Comparison of ENCODE assay signal across 8 cellular contexts in the genomic region with DNA sequence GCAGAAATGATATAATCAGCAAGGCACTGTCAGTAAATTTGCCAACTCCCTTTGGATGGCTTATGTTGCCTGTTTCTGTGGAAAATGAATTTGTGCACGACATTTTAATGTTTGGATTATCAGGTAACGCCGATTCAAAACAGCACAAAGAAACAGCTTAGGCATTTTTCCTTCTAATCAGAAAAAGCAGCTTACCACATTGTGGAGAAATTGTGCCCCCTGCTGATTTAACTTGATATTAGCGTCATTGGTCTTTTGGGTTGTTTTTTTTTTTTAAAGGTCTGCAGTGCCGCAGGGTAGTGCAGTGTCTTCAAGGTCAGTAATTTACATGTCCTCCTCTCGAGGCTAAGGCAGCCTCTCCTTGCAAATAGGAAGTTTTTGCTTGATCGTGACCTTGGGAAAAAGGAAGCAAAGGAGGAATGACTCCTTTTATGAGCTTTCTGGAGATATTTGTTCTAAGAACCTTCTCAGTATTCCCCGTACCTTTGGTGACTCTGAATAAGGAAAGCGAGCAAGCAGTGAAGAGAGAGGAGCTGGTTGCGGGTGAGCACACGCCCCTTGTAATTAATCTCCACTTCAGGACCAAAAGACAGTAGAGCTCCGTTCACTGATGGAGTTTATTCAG.
DNase-seq lines count a peak whose midpoint lies in the region; ATAC-seq and TF ChIP-seq lines count a peak whose summit lies in the region.

No MANE protein-coding gene starts in this region.

- H3K27me3 ChIP-seq in H9 (ENCODE audit: insufficient read depth, low read length) (no peaks in the 10 kb centered on the region), suprapubic skin (no peaks in the 10 kb centered on the region)

- no peak overlapping the region for H3K9ac ChIP-seq in H9 (ENCODE audit: extremely low read depth, insufficient read length, low read length)

- H2BK120ac ChIP-seq in H9 (ENCODE audit: low read depth, low read length, poor library complexity, severe bottlenecking): no peak overlapping the region

- no peaks in the 10 kb centered on the region for H3K79me1 ChIP-seq in H9 (ENCODE audit: insufficient read depth, low read depth, low read length, poor library complexity, severe bottlenecking)

- peak overlapping the region; percentile 26 for H3K4me2 ChIP-seq in H9 (ENCODE audit: insufficient read depth, insufficient read length, low read length)

- H3K79me2 ChIP-seq in H9 (ENCODE audit: insufficient read depth, low read length): no peaks in the 10 kb centered on the region

- H2AFZ ChIP-seq in H9 (ENCODE audit: low read length): peak overlapping the region; percentile 93

- no peak overlapping the region for H3K27ac ChIP-seq in H9 (ENCODE audit: insufficient read length, low read depth, low read length)
- no peak overlapping the region for H3K27ac ChIP-seq in suprapubic skin

- H3K36me3 ChIP-seq in suprapubic skin: no peaks in the 10 kb centered on the region

- no peak overlapping the region for H3K4ac ChIP-seq in H9 (ENCODE audit: low read depth, low read length)

- H3K56ac ChIP-seq in H9 (ENCODE audit: insufficient read length, low read depth, low read length): no peak overlapping the region

- H3K23ac ChIP-seq in H9 (ENCODE audit: insufficient read length, low read depth, low read length): no peak overlapping the region

- WGBS in H9 (ENCODE audit: extremely low coverage, insufficient read length, low lambda C conversion rate): no CpG with 5 or more reads among the region's 12 CpGs
- WGBS in suprapubic skin: 19% methylated on average over 12 of the region's 12 CpGs

- no peak overlapping the region for H2BK15ac ChIP-seq in H9 (ENCODE audit: low read depth, low read length)

- TF ChIP-seq EP300 in suprapubic skin (IDR thresholded peaks at IDR 0.05): no peak

- H2BK20ac ChIP-seq in H9 (ENCODE audit: low read depth, low read length, poor library complexity, severe bottlenecking): no peak overlapping the region

- H3K27ac Mint-ChIP-seq in H9: no peak overlapping the region
- no peak overlapping the region for H3K27ac Mint-ChIP-seq in T-helper 17 cell
- H3K27ac Mint-ChIP-seq in naive B cell: peak overlapping the region in 1 of 6 donors; percentile 65

- no peak overlapping the region for H3K14ac ChIP-seq in H9 (ENCODE audit: insufficient read depth, low read length)

- TF ChIP-seq POLR2A in erythroblast (IDR thresholded peaks at IDR 0.05; ENCODE audit: low read length): no peak
- TF ChIP-seq POLR2A in suprapubic skin (IDR thresholded peaks at IDR 0.05): no peak

- H2AK5ac ChIP-seq in H9 (ENCODE audit: insufficient read length, low read length): no peak overlapping the region

- H2BK5ac ChIP-seq in H9 (ENCODE audit: insufficient read length, low read length): no peak overlapping the region

- in situ Hi-C loops in G401 (cut with HindIII; ENCODE audit: low sequenced_read_pairs): no loop called here

- H3K4me1 Mint-ChIP-seq in H9: peaks cover 26 to 34% of the 10 kb centered on the region in 2 experiments
- peaks cover 12% of the 10 kb centered on the region for H3K4me1 Mint-ChIP-seq in T-helper 17 cell
- H3K4me1 Mint-ChIP-seq in naive B cell: peaks cover 0 to 10% (median 7%) of the 10 kb centered on the region in 3 donors

- H4K8ac ChIP-seq in H9 (replicated peaks; ENCODE audit: insufficient read length, low read depth, low read length): no peak overlapping the region

- no peak overlapping the region for H3K4me3 ChIP-seq in suprapubic skin

- H3K36me3 Mint-ChIP-seq in H9 (ENCODE audit: insufficient read depth in 1 of 3, low read depth in 3 of 3) (no peaks in the 10 kb centered on the region; a peak in 1 of 7 replicates), T-helper 17 cell (ENCODE audit: low read depth) (no peaks in the 10 kb centered on the region), naive B cell (no peaks in the 10 kb centered on the region)

- TF ChIP-seq CTCF in H9 (conservative IDR thresholded peaks at IDR 0.05) (peak; percentile 71), suprapubic skin (IDR thresholded peaks at IDR 0.05) (peak in 1 of 2 donors; percentile 29)

- DNase-seq in G401 (ENCODE audit: low spot score) (peak; percentile 85), H9 (peak; percentile 38), NCI-H1930 (lab: John Stamatoyannopoulos, UW) (peak; percentile 41 to 50), T-helper 17 cell (peak in 1 of 3 donors; percentile 24), erythroblast (lab: John Stamatoyannopoulos, UW) (peak; percentile 76 to 77), naive B cell (peak; percentile 10), suprapubic skin (ENCODE audit: low spot score in 2 of 2) (no peak)

- no peak overlapping the region for H2BK12ac ChIP-seq in H9 (ENCODE audit: insufficient read length, low read depth, low read length)

- H3K9me3 ChIP-seq in H9 (ENCODE audit: control insufficient read depth, low read depth, low read length) (no peaks in the 10 kb centered on the region), T-helper 17 cell (ENCODE audit: control insufficient read depth, low read length, poor library complexity, severe bottlenecking) (no peaks in the 10 kb centered on the region), suprapubic skin (no peaks in the 10 kb centered on the region)

- H4K20me1 ChIP-seq in H9 (ENCODE audit: control insufficient read depth, insufficient read depth, insufficient read length): no peaks in the 10 kb centered on the region

- H3K4me3 Mint-ChIP-seq in H9 (no peak overlapping the region), T-helper 17 cell (no peak overlapping the region), naive B cell (no peak overlapping the region)

- no peaks in the 10 kb centered on the region for H3K4me1 ChIP-seq in H9 (ENCODE audit: insufficient read depth, low read length)
- peaks cover 14% of the 10 kb centered on the region for H3K4me1 ChIP-seq in suprapubic skin

- peaks cover 2% of the 10 kb centered on the region for H3K23me2 ChIP-seq in H9 (ENCODE audit: insufficient read length, low read depth, low read length, poor library complexity, severe bottlenecking)

- no peak overlapping the region for H3T11ph ChIP-seq in H9 (ENCODE audit: low read length)

- H4K5ac ChIP-seq in H9 (ENCODE audit: insufficient read length, low read depth, low read length): no peak overlapping the region

- no peaks in the 10 kb centered on the region; the same call in 1 of the 2 replicates for H3K27me3 Mint-ChIP-seq in H9 (ENCODE audit: low read depth)
- no peaks in the 10 kb centered on the region for H3K27me3 Mint-ChIP-seq in T-helper 17 cell
- H3K27me3 Mint-ChIP-seq in naive B cell: peaks cover 12 to 28% (median 24%) of the 10 kb centered on the region in 3 donors

- H4K91ac ChIP-seq in H9 (ENCODE audit: insufficient read length, low read depth, low read length): no peak overlapping the region

- ATAC-seq in T-helper 17 cell: peak; percentile 49
- ATAC-seq in naive B cell (ENCODE audit: low read depth in 2 of 2): no peak
- no peak for ATAC-seq in HG02642 (IDR thresholded peaks at IDR 0.05; ENCODE audit: poor library complexity, unreplicated experiment)

- no peak overlapping the region for H3K18ac ChIP-seq in H9 (ENCODE audit: insufficient read length, low read depth, low read length)

- no peaks in the 10 kb centered on the region for H3K9me3 Mint-ChIP-seq in H9
- H3K9me3 Mint-ChIP-seq in naive B cell: no peaks in the 10 kb centered on the region

Comparison
In these comparisons a context has a peak if more than half of its experiments do, and no peak if none do; other contexts are left out.
1. DNase-seq: peak in G401 (single experiment), H9 (single experiment), NCI-H1930 (2 of 2), erythroblast (2 of 2) and naive B cell (single experiment); none in suprapubic skin (0 of 2).